8 cellular contexts compared by ENCODE assay signal in genomic region chr11:65112226-65112550, GRCh38.
A peak's percentile ranks its signal among the peaks of the same experiment; 100 is the strongest.
DNase-seq lines count a peak whose midpoint lies in the region; ATAC-seq and TF ChIP-seq lines count a peak whose summit lies in the region.

No MANE protein-coding gene starts in this region.

- peak overlapping the region; percentile 83 for H3K9ac ChIP-seq in SK-N-MC (ENCODE audit: insufficient read length)

- H3K4me3 ChIP-seq in GM12875 (ENCODE audit: low read depth, low read length) (peak overlapping the region; percentile 70), SK-N-MC (peak overlapping the region; percentile 98), fibroblast of pulmonary artery (replicated peaks; ENCODE audit: low read depth, low read length) (peak overlapping the region; percentile 55), retinal pigment epithelial cell (ENCODE audit: low read length) (peak overlapping the region; percentile 79)

- no peaks in the 10 kb centered on the region for H3K36me3 ChIP-seq in SK-N-MC (ENCODE audit: insufficient read depth, low read length)

- TF ChIP-seq CTCF in GM12875 (IDR thresholded peaks at IDR 0.05; ENCODE audit: borderline replicate concordance, insufficient read depth, low read depth, low read length) (no peak), fibroblast of pulmonary artery (IDR thresholded peaks at IDR 0.05; ENCODE audit: low read length, missing control alignments) (no peak), retinal pigment epithelial cell (conservative IDR thresholded peaks at IDR 0.05; ENCODE audit: low read depth, low read length) (no peak)

- H3K9me3 ChIP-seq in SK-N-MC (ENCODE audit: low read depth, low read length): no peaks in the 10 kb centered on the region

- DNase-seq in SK-N-MC (ENCODE audit: low read depth, low spot score) (no peak), fibroblast of pulmonary artery (ENCODE audit: low read depth) (no peak), retinal pigment epithelial cell (ENCODE audit: low read depth) (no peak), NCI-H1694 treated with DMSO at 0.1 percent for 48 hours (lab: John Stamatoyannopoulos, UW) (no peak), NCI-H2081 treated with DMSO at 0.1 percent for 48 hours (lab: John Stamatoyannopoulos, UW) (no peak)

- ATAC-seq in GM19397 (IDR thresholded peaks at IDR 0.05; ENCODE audit: unreplicated experiment) (no peak), GM21367 (IDR thresholded peaks at IDR 0.05; ENCODE audit: unreplicated experiment) (no peak)

- 0 out of 2 replicates have a peak overlapping the region, but pooled peaks have one; percentile 6 for H3K27ac ChIP-seq in SK-N-MC
